In the genomic region with DNA sequence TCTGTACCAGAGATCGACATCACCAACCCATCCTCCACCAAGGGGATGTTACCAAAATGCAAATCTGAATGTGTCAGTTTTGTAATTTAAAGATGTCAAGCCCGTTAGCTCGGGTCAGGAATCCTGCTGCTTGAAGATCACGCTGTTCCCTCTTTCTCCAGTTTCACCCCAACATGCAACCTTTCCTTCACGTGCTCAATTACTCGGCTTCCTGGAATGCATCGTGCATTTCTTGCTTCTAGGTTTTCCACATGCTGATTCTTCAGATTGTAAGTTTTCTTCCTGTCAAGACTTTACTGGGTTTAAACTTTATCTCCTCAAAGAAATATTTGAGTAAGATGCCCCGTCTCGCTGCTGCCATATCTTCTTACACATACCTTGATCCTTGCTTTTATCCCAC, we compare ENCODE assay signal across 23 cellular contexts.
A peak's percentile ranks its signal among the peaks of the same experiment; 100 is the strongest.
DNase-seq lines count a peak whose midpoint lies in the region; ATAC-seq and TF ChIP-seq lines count a peak whose summit lies in the region.
"Had no signal": no experiment of that assay in that cellular context is flagged by ENCODE, and none has a peak within 500 bp of the region (broad histone marks: within the 10 kb centered on the region; RNA-seq: fewer than 3 reads in every experiment).

No MANE protein-coding gene starts in this region.

- no peaks in the 10 kb centered on the region for H3K79me2 ChIP-seq in smooth muscle cell (ENCODE audit: low read depth)

- H3K27ac ChIP-seq in smooth muscle cell (ENCODE audit: low read depth), result no peak overlapping the region
- H3K27ac ChIP-seq in body of pancreas, result no peak overlapping the region
- H3K27ac ChIP-seq: A549, HL-60 had no signal

- no peak for ATAC-seq in body of pancreas
- ATAC-seq: A549, GM12878, PC-3 had no signal

- H3K9ac ChIP-seq in smooth muscle cell (ENCODE audit: low read depth), result no peak overlapping the region
- H3K9ac ChIP-seq: SK-N-SH had no signal

- peak; percentile 10 for DNase-seq in LHCN-M2 (ENCODE audit: low read depth)
- peak; percentile 51 for DNase-seq in amniotic epithelial cell (ENCODE audit: low read depth)
- peak; percentile 34 for DNase-seq in left kidney (ENCODE audit: low read depth, low spot score)
- no peak for DNase-seq in smooth muscle cell (lab: John Stamatoyannopoulos, UW; ENCODE audit: unreplicated experiment)
- DNase-seq in stimulated activated CD8-positive, alpha-beta memory T cell treated with anti-CD3 and anti-CD28 coated beads, Interleukin-4, amount 100 ng/mL, for 48 hours, result no peak
- DNase-seq in body of pancreas, result no peak
- no peak for DNase-seq in GM19238 (ENCODE audit: insufficient read length, low spot score)
- DNase-seq: C1 segment of cervical spinal cord; CD4-positive, alpha-beta memory T cell; COR-L47; DMS53; NCI-H1092 treated with DMSO at 0.1 percent for 48 hours; NCI-H1436; NCI-H187; NCI-H2081 treated with DMSO at 0.1 percent for 48 hours; NCI-H2171; NCI-H524 treated with DMSO at 0.1 percent for 48 hours; NCI-H774; PC-3; SK-N-SH had no signal

- H3K9me3 ChIP-seq in smooth muscle cell (replicated peaks; ENCODE audit: low read depth) (no peaks in the 10 kb centered on the region), body of pancreas (no peaks in the 10 kb centered on the region)
- H3K9me3 ChIP-seq: A549, SK-N-SH had no signal

- TF ChIP-seq POLR2A in body of pancreas (IDR thresholded peaks at IDR 0.05), result no peak

- 78% methylated on average over 9 of the region's 9 CpGs for WGBS in smooth muscle cell (ENCODE audit: low lambda C conversion rate)
- 64 to 78% methylated on average over 9 of the region's 9 CpGs for WGBS in body of pancreas, 2 donors

- H3K4me1 ChIP-seq in smooth muscle cell (ENCODE audit: low read depth) (no peaks in the 10 kb centered on the region), body of pancreas (no peaks in the 10 kb centered on the region)
- H3K4me1 ChIP-seq: A549 had no signal

- no peaks in the 10 kb centered on the region for H3F3A ChIP-seq in smooth muscle cell (ENCODE audit: low read depth)

- H3K36me3 ChIP-seq in smooth muscle cell (ENCODE audit: low read depth) (no peaks in the 10 kb centered on the region), body of pancreas (replicated peaks in 1 of 2; ENCODE audit: insufficient read depth in 1 of 2, low read depth in 2 of 2) (no peaks in the 10 kb centered on the region)

- H4K20me1 ChIP-seq in smooth muscle cell (ENCODE audit: low read depth), result no peaks in the 10 kb centered on the region

- TF ChIP-seq CTCF in smooth muscle cell (IDR thresholded peaks at IDR 0.05; ENCODE audit: borderline replicate concordance, insufficient read depth, poor library complexity, severe bottlenecking) (no peak), body of pancreas (IDR thresholded peaks at IDR 0.05) (no peak)

- H3K27me3 ChIP-seq in smooth muscle cell (ENCODE audit: low read depth) (no peaks in the 10 kb centered on the region), body of pancreas (no peaks in the 10 kb centered on the region)

- H3K4me3 ChIP-seq in smooth muscle cell, result no peak overlapping the region
- H3K4me3 ChIP-seq in body of pancreas, result no peak overlapping the region
- H3K4me3 ChIP-seq: A549, GM12878 had no signal

- no peak overlapping the region for H3K4me2 ChIP-seq in smooth muscle cell
- H3K4me2 ChIP-seq: A549, SK-N-SH had no signal

- intact Hi-C loops in body of pancreas (cut with DNase I), result no loop called here

- peak overlapping the region; percentile 18 for H2AFZ ChIP-seq in smooth muscle cell (ENCODE audit: low read depth)

Comparison
In these comparisons a context has a peak if more than half of its experiments do, and no peak if none do; other contexts are left out.
1. DNase-seq: peak in LHCN-M2 (single experiment), amniotic epithelial cell (single experiment) and left kidney (single experiment); none in smooth muscle cell (single experiment), stimulated activated CD8-positive, alpha-beta memory T cell treated with anti-CD3 and anti-CD28 coated beads, Interleukin-4, amount 100 ng/mL, for 48 hours (single experiment), body of pancreas (0 of 4) and GM19238 (single experiment).